Comparison of ENCODE assay signal across 20 cellular contexts in genomic region chr15:74308643-74308945, GRCh38. TPM values are rescaled to one million over a fixed set of nuclear protein-coding genes. Genes with fewer than 3 reads are reported as not detected.
DNase-seq lines count a peak whose midpoint lies in the region; TF ChIP-seq lines count a peak whose summit lies in the region.
"Had no signal": no experiment of that assay in that cellular context is flagged by ENCODE, and none has a peak within 500 bp of the region (broad histone marks: within the 10 kb centered on the region; RNA-seq: fewer than 3 reads in every experiment).

No MANE protein-coding gene starts in this region.

- H3K36me3 ChIP-seq in H7 (replicated peaks; ENCODE audit: control insufficient read depth, insufficient read depth, low read length) = no peaks in the 10 kb centered on the region
- no peaks in the 10 kb centered on the region for H3K36me3 ChIP-seq in HEK293 (ENCODE audit: control insufficient read depth in 2 of 2, insufficient read depth in 1 of 2, low read length in 2 of 2)
- H3K36me3 ChIP-seq in iPS-18a (ENCODE audit: control insufficient read depth, low read depth, low read length) = no peaks in the 10 kb centered on the region
- H3K36me3 ChIP-seq in neural progenitor cell = no peaks in the 10 kb centered on the region
- H3K36me3 ChIP-seq: BLaER1 treated with 17β-estradiol and CSF1 and Interleukin-3, amounts not matched to agents 10 nM and 100 nM; MG63; Peyer's patch had no signal

- no peak overlapping the region for H3K27ac ChIP-seq in HEK293 (ENCODE audit: extremely low read depth, low read depth, low read length)
- H3K27ac ChIP-seq in iPS-18a (ENCODE audit: low read length) = no peak overlapping the region
- no peak overlapping the region for H3K27ac ChIP-seq in neural progenitor cell
- H3K27ac ChIP-seq: BLaER1 treated with 17β-estradiol and CSF1 and Interleukin-3, amounts not matched to agents 10 nM and 100 nM; HL-60; Peyer's patch had no signal

- no peak overlapping the region for H2AFZ ChIP-seq in neural progenitor cell (replicated peaks)

- H3K9me3 ChIP-seq in HEK293 (ENCODE audit: control insufficient read depth, insufficient read depth, low read depth, low read length) (no peaks in the 10 kb centered on the region), iPS-18a (ENCODE audit: control insufficient read depth, low read depth, low read length) (no peaks in the 10 kb centered on the region), neural progenitor cell (ENCODE audit: low read depth) (no peaks in the 10 kb centered on the region)
- H3K9me3 ChIP-seq: A549; BLaER1 treated with 17β-estradiol and CSF1 and Interleukin-3, amounts not matched to agents 10 nM and 100 nM; MG63; Peyer's patch; SK-N-SH had no signal

- CTCF ChIA-PET in HEK293 (lab: Yijun Ruan, JAX) = interaction anchor here (0.6 to 8.5 kb wide), 33 partner anchors 9 to 437 kb away, joined by 3 to 253 read pairs (median 8); partner anchors contain the start of genes ISLR, ISLR2 and STRA6

- H3K9me3 Mint-ChIP-seq in neural progenitor cell = peaks cover 2% of the 10 kb centered on the region
- H3K9me3 Mint-ChIP-seq: CD4-positive, alpha-beta T cell had no signal

- peaks cover 43% of the 10 kb centered on the region for H3F3A ChIP-seq in neural progenitor cell (ENCODE audit: low read depth)

- H3K4me3 ChIP-seq in H7 (ENCODE audit: insufficient read depth, low read depth, low read length) (no peak overlapping the region), HEK293 (ENCODE audit: low read depth, low read length) (no peak overlapping the region), iPS-18a (ENCODE audit: low read length) (peak overlapping the region; percentile 31), neural progenitor cell (no peak overlapping the region)
- H3K4me3 ChIP-seq: A549; BLaER1 treated with 17β-estradiol and CSF1 and Interleukin-3, amounts not matched to agents 10 nM and 100 nM; K562; MG63; Peyer's patch had no signal

- peaks cover 22% of the 10 kb centered on the region for H3K27me3 Mint-ChIP-seq in neural progenitor cell (ENCODE audit: insufficient read depth, low read depth)

- POLR2A ChIA-PET in HEK293 (lab: Yijun Ruan, JAX) = interaction anchor here (1.3 kb wide), 1 partner anchor 179 kb away, joined by 3 read pairs; no protein-coding TSS in a partner anchor

- no peaks in the 10 kb centered on the region for H3K36me3 Mint-ChIP-seq in neural progenitor cell

- H3K27me3 ChIP-seq in H7 (ENCODE audit: control insufficient read depth, insufficient read depth, low read length) = peaks cover 5% of the 10 kb centered on the region; the same call in 1 of the 2 replicates
- H3K27me3 ChIP-seq in iPS-18a (ENCODE audit: control insufficient read depth, insufficient read depth, low read length) = peaks cover 11% of the 10 kb centered on the region
- no peaks in the 10 kb centered on the region for H3K27me3 ChIP-seq in neural progenitor cell
- H3K27me3 ChIP-seq: BLaER1 treated with 17β-estradiol and CSF1 and Interleukin-3, amounts not matched to agents 10 nM and 100 nM; MG63; Peyer's patch had no signal

- no peak overlapping the region for H3K27ac Mint-ChIP-seq in neural progenitor cell
- H3K27ac Mint-ChIP-seq: CD4-positive, alpha-beta T cell had no signal

- H3K4me1 ChIP-seq in HEK293 (ENCODE audit: control insufficient read depth, insufficient read depth, low read length) (peaks cover 10% of the 10 kb centered on the region), iPS-18a (ENCODE audit: control insufficient read depth, low read depth, low read length) (peaks cover 27% of the 10 kb centered on the region), neural progenitor cell (peaks cover 56% of the 10 kb centered on the region)
- H3K4me1 ChIP-seq: BLaER1 treated with 17β-estradiol and CSF1 and Interleukin-3, amounts not matched to agents 10 nM and 100 nM; Peyer's patch had no signal

- H3K4me1 Mint-ChIP-seq in neural progenitor cell = peaks cover 83% of the 10 kb centered on the region

- H4K20me1 ChIP-seq in neural progenitor cell (ENCODE audit: low read depth) = no peaks in the 10 kb centered on the region

- peak overlapping the region; percentile 70 for H3K4me2 ChIP-seq in neural progenitor cell
- H3K4me2 ChIP-seq: BLaER1 treated with 17β-estradiol and CSF1 and Interleukin-3, amounts not matched to agents 10 nM and 100 nM had no signal

- DNase-seq in H7 (peak; percentile 76), neural progenitor cell (ENCODE audit: low spot score) (no peak), kidney tubule cell (ENCODE audit: low spot score) (no peak), HUDEP-2 (lab: John Stamatoyannopoulos, UW; ENCODE audit: unreplicated experiment in 76 of 76) (no peak), NCI-H1930 (lab: John Stamatoyannopoulos, UW) (no peak), pons (ENCODE audit: low spot score) (no peak)
- DNase-seq: AML-193; CD4-positive, alpha-beta T cell; MG63; NCI-H1694; Peyer's patch had no signal

- H3K79me2 ChIP-seq in neural progenitor cell (ENCODE audit: low read depth) = no peaks in the 10 kb centered on the region

- H3K9ac ChIP-seq in iPS-18a (ENCODE audit: low read length) = no peak overlapping the region
- H3K9ac ChIP-seq in neural progenitor cell = no peak overlapping the region
- H3K9ac ChIP-seq: BLaER1 treated with 17β-estradiol and CSF1 and Interleukin-3, amounts not matched to agents 10 nM and 100 nM; SK-N-SH had no signal

- TF ChIP-seq CTCF in HEK293 (tag by site-specific recombination; IDR thresholded peaks at IDR 0.05) (no peak), neural progenitor cell (IDR thresholded peaks at IDR 0.05) (no peak)

- peak overlapping the region; percentile 13 for H3K4me3 Mint-ChIP-seq in neural progenitor cell
- H3K4me3 Mint-ChIP-seq: CD4-positive, alpha-beta T cell had no signal

TF ChIP-seq in HEK293, 187 proteins besides CTCF, POLR2A, EP300 and RAD21:
- 0 out of 2 replicates have a peak, but pooled peaks have one; percentile 17 for TF ChIP-seq GLIS2 (tag by site-specific recombination; IDR thresholded peaks at IDR 0.05)
- TF ChIP-seq ZSCAN30 (tag by site-specific recombination; IDR thresholded peaks at IDR 0.05) = no peak
TF ChIP-seq in HEK293: peak in this region for 1.

RNA-seq across cellular contexts. Expression of gene CYP11A1, which starts 58.9 kb away (rescaled TPM):
- total RNA-seq in H7 (2014; rRNA removed; shearing (Covaris generic)) = 5.2 and 5.6 TPM in 2 replicates
- 0.99 and 1.1 TPM in 2 replicates for total RNA-seq in neural progenitor cell (ENCODE audit: low replicate concordance)
- total RNA-seq: CD4-positive, alpha-beta T cell; LHCN-M2; NCI-H460 had no signal
